Comparison of ENCODE assay signal across 30 cellular contexts in genomic region chr5:174733091-174733690, GRCh38. TPM values are rescaled to one million over a fixed set of nuclear protein-coding genes. Genes with fewer than 3 reads are reported as not detected.
DNase-seq lines count a peak whose midpoint lies in the region; ATAC-seq and TF ChIP-seq lines count a peak whose summit lies in the region.
"Had no signal": no experiment of that assay in that cellular context is flagged by ENCODE, and none has a peak within 500 bp of the region (broad histone marks: within the 10 kb centered on the region; RNA-seq: fewer than 3 reads in every experiment).

No MANE protein-coding gene starts in this region.

- no peaks in the 10 kb centered on the region for H3K9me3 ChIP-seq in neuronal stem cell (replicated peaks in 1 of 2; ENCODE audit: control insufficient read depth in 2 of 2, insufficient read depth in 1 of 2, low read depth in 1 of 2, low read length in 2 of 2)
- H3K9me3 ChIP-seq: A549, ascending aorta, esophagus muscularis mucosa, HAP-1, lower lobe of right lung, pancreas, suprapubic skin had no signal

- H2BK5ac ChIP-seq in neuronal stem cell (ENCODE audit: low read length): no peak overlapping the region

- H2AK5ac ChIP-seq in neuronal stem cell (ENCODE audit: low read depth, low read length): no peak overlapping the region

- peak overlapping the region; percentile 46 to 94 (median 73) for H3K27ac Mint-ChIP-seq in brain
- H3K27ac Mint-ChIP-seq: activated CD4-positive, alpha-beta T cell treated with anti-CD3 and anti-CD28 coated beads, Interleukin-2, amount 10 ng/mL, durations not matched to agents 7 days and 5 days; activated naive CD8-positive, alpha-beta T cell treated with anti-CD3 and anti-CD28 coated beads for 36 hours; CD4-positive, CD25-positive, alpha-beta regulatory T cell; natural killer cell treated with Interleukin-12 subunit alpha and Interleukin-12 subunit beta and Interleukin-15 and Interleukin-18, amount 100 ng/mL, for 72 hours; stimulated activated memory B cell treated with anti-CD40 and anti-IgM and Interleukin-4, amounts not matched to agents 10 μg/mL and 1 μg/mL and 100 μg/mL, for 72 hours had no signal

- no peak overlapping the region for H3K4me2 ChIP-seq in neuronal stem cell (ENCODE audit: insufficient read depth, low read length, poor library complexity, severe bottlenecking)
- H3K4me2 ChIP-seq: A549 had no signal

- H3K27me3 Mint-ChIP-seq in brain: peaks cover 100% of the 10 kb centered on the region

- no peaks in the 10 kb centered on the region for H3K36me3 ChIP-seq in neuronal stem cell (replicated peaks in 1 of 2; ENCODE audit: control insufficient read depth in 2 of 2, insufficient read depth in 2 of 2, low read length in 2 of 2)
- H3K36me3 ChIP-seq: ascending aorta, lower lobe of right lung, pancreas had no signal

- peak overlapping the region; percentile 63 to 91 (median 79) for H3K4me3 Mint-ChIP-seq in brain
- H3K4me3 Mint-ChIP-seq: activated CD4-positive, alpha-beta T cell treated with anti-CD3 and anti-CD28 coated beads, Interleukin-2, amount 10 ng/mL, durations not matched to agents 7 days and 5 days; activated naive CD8-positive, alpha-beta T cell treated with anti-CD3 and anti-CD28 coated beads for 36 hours; CD4-positive, CD25-positive, alpha-beta regulatory T cell; natural killer cell treated with Interleukin-12 subunit alpha and Interleukin-12 subunit beta and Interleukin-15 and Interleukin-18, amount 100 ng/mL, for 72 hours; stimulated activated memory B cell treated with anti-CD40 and anti-IgM and Interleukin-4, amounts not matched to agents 10 μg/mL and 1 μg/mL and 100 μg/mL, for 72 hours had no signal

- WGBS in neuronal stem cell (ENCODE audit: extremely low coverage in 2 of 2, insufficient read length in 2 of 2, insufficient replicate concordance in 1 of 2), 2 donors: no CpG with 5 or more reads among the region's 15 CpGs

- no peak overlapping the region for H3K18ac ChIP-seq in neuronal stem cell (ENCODE audit: low read length)

- peaks cover 6% of the 10 kb centered on the region for H3K36me3 Mint-ChIP-seq in brain
- H3K36me3 Mint-ChIP-seq: natural killer cell treated with Interleukin-12 subunit alpha and Interleukin-12 subunit beta and Interleukin-15 and Interleukin-18, amount 100 ng/mL, for 72 hours; stimulated activated memory B cell treated with anti-CD40 and anti-IgM and Interleukin-4, amounts not matched to agents 10 μg/mL and 1 μg/mL and 100 μg/mL, for 72 hours had no signal

- no peak overlapping the region for H2BK15ac ChIP-seq in neuronal stem cell (ENCODE audit: low read length)

- H2BK120ac ChIP-seq in neuronal stem cell (ENCODE audit: low read depth, low read length): no peak overlapping the region

- no peak overlapping the region for H2AFZ ChIP-seq in neuronal stem cell (ENCODE audit: low read length)

- no peak for ATAC-seq in GM21576 (IDR thresholded peaks at IDR 0.05; ENCODE audit: unreplicated experiment)
- no peak for ATAC-seq in GM18502 (IDR thresholded peaks at IDR 0.05; ENCODE audit: poor library complexity, unreplicated experiment)
- ATAC-seq in HG03460 (IDR thresholded peaks at IDR 0.05; ENCODE audit: unreplicated experiment): no peak
- ATAC-seq: A549; GM12878; lower lobe of right lung; Panc1; pancreas; stimulated activated memory B cell treated with anti-CD40 and anti-IgM and Interleukin-4, amounts not matched to agents 10 μg/mL and 1 μg/mL and 100 μg/mL, for 72 hours had no signal

- no peak overlapping the region for H2BK12ac ChIP-seq in neuronal stem cell (ENCODE audit: low read length)

- DNase-seq in G401 (ENCODE audit: low spot score) (peak; percentile 43), iPS-NIHi11 (ENCODE audit: low spot score) (peak; percentile 56), neuronal stem cell (ENCODE audit: low spot score) (no peak), GF-D8 (lab: John Stamatoyannopoulos, UW) (no peak)
- DNase-seq: activated CD4-positive, alpha-beta T cell treated with anti-CD3 and anti-CD28 coated beads, Interleukin-2, amount 10 ng/mL, durations not matched to agents 7 days and 5 days; activated effector memory CD4-positive, alpha-beta T cell treated with anti-CD3 and anti-CD28 coated beads, Interleukin-2, amount 50 U/mL, for 16 hours; activated naive CD8-positive, alpha-beta T cell treated with anti-CD3 and anti-CD28 coated beads for 36 hours; activated T-cell treated with anti-CD3 and anti-CD28 coated beads, Interleukin-2, amount 50 U/mL, for 1 hour; CD4-positive, CD25-positive, alpha-beta regulatory T cell; foreskin fibroblast; lower lobe of right lung; NCI-H2107; NCI-H345; NCI-H748 treated with DMSO at 0.1 percent for 48 hours; pancreas; SHP77 treated with DMSO at 0.1 percent for 48 hours had no signal

- H4K8ac ChIP-seq in neuronal stem cell (ENCODE audit: low read depth, low read length): no peak overlapping the region

- no peak for TF ChIP-seq CTCF in brain (conservative IDR thresholded peaks at IDR 0.05)

- peak overlapping the region; percentile 72 for H3K14ac ChIP-seq in neuronal stem cell (ENCODE audit: low read length)

- H3K9me3 Mint-ChIP-seq in brain: peaks cover 0 to 3% (median 0%) of the 10 kb centered on the region in 5 experiments
- H3K9me3 Mint-ChIP-seq: activated CD4-positive, alpha-beta T cell treated with anti-CD3 and anti-CD28 coated beads, Interleukin-2, amount 10 ng/mL, durations not matched to agents 7 days and 5 days; activated naive CD8-positive, alpha-beta T cell treated with anti-CD3 and anti-CD28 coated beads for 36 hours; natural killer cell treated with Interleukin-12 subunit alpha and Interleukin-12 subunit beta and Interleukin-15 and Interleukin-18, amount 100 ng/mL, for 72 hours had no signal

- H3K4me3 ChIP-seq in neuronal stem cell (ENCODE audit: low read length in 2 of 2): no peak overlapping the region
- H3K4me3 ChIP-seq: A549, ascending aorta, esophagus muscularis mucosa, GM12878, HAP-1, lower lobe of right lung, pancreas, suprapubic skin had no signal

- in situ Hi-C loops in G401 (cut with HindIII; ENCODE audit: low sequenced_read_pairs): no loop called here

- peaks cover 41 to 89% (median 86%) of the 10 kb centered on the region in 3 experiments for H3K27me3 ChIP-seq in neuronal stem cell (ENCODE audit: control insufficient read depth in 3 of 3, insufficient read depth in 3 of 3, low read depth in 1 of 3, low read length in 3 of 3)

- H3K4me1 ChIP-seq in neuronal stem cell (ENCODE audit: control insufficient read depth in 2 of 2, insufficient read depth in 1 of 2, low read depth in 1 of 2, low read length in 2 of 2): peaks cover 0 to 8% of the 10 kb centered on the region in 2 donors
- H3K4me1 ChIP-seq: A549, ascending aorta had no signal

- no peaks in the 10 kb centered on the region for H3K79me1 ChIP-seq in neuronal stem cell (ENCODE audit: low read depth, low read length)

- peaks cover 46% of the 10 kb centered on the region for H3K4me1 Mint-ChIP-seq in brain
- H3K4me1 Mint-ChIP-seq: stimulated activated memory B cell treated with anti-CD40 and anti-IgM and Interleukin-4, amounts not matched to agents 10 μg/mL and 1 μg/mL and 100 μg/mL, for 72 hours had no signal

- H3K27ac ChIP-seq in neuronal stem cell (replicated peaks; ENCODE audit: low read length): no peak overlapping the region
- H3K27ac ChIP-seq: A549, ascending aorta, esophagus muscularis mucosa, lower lobe of right lung, pancreas, suprapubic skin had no signal

- no peak overlapping the region for H3K9ac ChIP-seq in neuronal stem cell (ENCODE audit: low read depth, low read length, poor library complexity)

- no peak overlapping the region for H4K91ac ChIP-seq in neuronal stem cell (ENCODE audit: low read depth, low read length, poor library complexity)

- no peak overlapping the region for H3K4ac ChIP-seq in neuronal stem cell (ENCODE audit: low read length)

- H3K23ac ChIP-seq in neuronal stem cell (ENCODE audit: low read depth, low read length, poor library complexity): no peak overlapping the region

RNA-seq across cellular contexts. Expression of gene MSX2, which starts 8.8 kb away (rescaled TPM):
- total RNA-seq in G401 (2014; rRNA removed; shearing (Covaris generic)): 37.3 and 40.2 TPM in 2 replicates
- polyA plus RNA-seq in brain (ENCODE audit: insufficient read depth, low read depth, low replicate concordance): 0.54 TPM
- 0.46 TPM for polyA plus RNA-seq in neuronal stem cell (2013, experiment 1 of 2)
- polyA plus RNA-seq in neuronal stem cell (2013, experiment 2 of 2): 0.54 TPM
- total RNA-seq: activated naive CD8-positive, alpha-beta T cell treated with anti-CD3 and anti-CD28 coated beads for 36 hours; ascending aorta; GM12878; natural killer cell treated with Interleukin-12 subunit alpha and Interleukin-12 subunit beta and Interleukin-15 and Interleukin-18, amount 100 ng/mL, for 72 hours; skeletal muscle tissue had no signal
- polyA plus RNA-seq: CD4-positive, CD25-positive, alpha-beta regulatory T cell; GM12878 had no signal

Comparison
In these comparisons a context has a peak if more than half of its experiments do, and no peak if none do; other contexts are left out.
1. DNase-seq: peak in G401 (single experiment) and iPS-NIHi11 (single experiment); none in neuronal stem cell (single experiment) and GF-D8 (single experiment).